Comparison of ENCODE assay signal across 11 cellular contexts in the genomic region with DNA sequence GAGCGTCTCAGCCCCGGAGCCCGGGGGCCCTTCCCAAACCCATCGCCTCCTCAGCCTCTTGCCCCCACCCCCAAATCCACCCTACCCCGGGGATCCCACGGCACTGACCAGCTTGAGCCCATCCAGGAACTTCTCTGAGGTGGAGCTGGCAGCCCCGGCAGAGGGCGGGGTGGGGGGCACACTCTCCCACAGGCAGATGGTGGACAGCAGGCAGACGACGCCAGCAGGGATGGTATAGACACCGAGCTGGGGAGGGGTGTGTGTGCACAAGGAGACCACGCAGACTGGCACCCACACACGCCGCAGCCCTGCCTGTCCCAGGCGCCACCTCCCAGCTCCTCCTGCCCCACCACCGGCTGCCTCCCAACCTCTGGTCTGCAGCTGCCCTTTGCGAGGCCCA. TPM values are rescaled to one million over a fixed set of nuclear protein-coding genes. Genes with fewer than 3 reads are reported as not detected.
"Had no signal": no experiment of that assay in that cellular context is flagged by ENCODE, and none has a peak within 500 bp of the region (broad histone marks: within the 10 kb centered on the region; RNA-seq: fewer than 3 reads in every experiment).

No MANE protein-coding gene starts in this region.

- H3K27ac Mint-ChIP-seq: endodermal cell; memory B cell; T-helper 2 cell treated with Interferon-gamma antibody and Interleukin-4, amounts not matched to agents 5 μg/mL and 100 μg/mL, for 36 hours had no signal

- H3K36me3 Mint-ChIP-seq: memory B cell, natural killer cell had no signal

- DNase-seq: activated naive CD4-positive, alpha-beta T cell; natural killer cell had no signal

- H3K4me3 Mint-ChIP-seq: endodermal cell; memory B cell; T-helper 2 cell treated with Interferon-gamma antibody and Interleukin-4, amounts not matched to agents 5 μg/mL and 100 μg/mL, for 36 hours had no signal

- H3K9me3 Mint-ChIP-seq: endodermal cell; memory B cell; natural killer cell; T-helper 2 cell treated with Interferon-gamma antibody and Interleukin-4, amounts not matched to agents 5 μg/mL and 100 μg/mL, for 36 hours had no signal

- ATAC-seq: gastroesophageal sphincter; natural killer cell; stimulated activated naive CD8-positive, alpha-beta T cell treated with anti-CD3 and anti-CD28 coated beads, Interleukin-15, Interleukin-2, amounts not matched to agents 100 U/mL and 50 U/mL, for 24 hours had no signal

- H3K9me3 ChIP-seq: gastroesophageal sphincter, left lung, transverse colon, vagina had no signal

- H3K27ac ChIP-seq: left lung, transverse colon, vagina had no signal

- H3K4me3 ChIP-seq: gastroesophageal sphincter, left lung, transverse colon, vagina had no signal

- H3K27me3 ChIP-seq: transverse colon, vagina had no signal

- H3K36me3 ChIP-seq: gastroesophageal sphincter, transverse colon, vagina had no signal

RNA-seq across cellular contexts. Expression of a gene that starts 59.2 kb away (rescaled TPM):
- total RNA-seq: bronchial epithelial cell had no signal
